In genomic region chr10:69963178-69963834, GRCh38 we compare ENCODE assay signal across 19 cellular contexts.
"Had no signal": no experiment of that assay in that cellular context is flagged by ENCODE, and none has a peak within 500 bp of the region (broad histone marks: within the 10 kb centered on the region; RNA-seq: fewer than 3 reads in every experiment).

No MANE protein-coding gene starts in this region.

- H3K4me1 ChIP-seq: foreskin keratinocyte, suprapubic skin had no signal

- FAIRE-seq: endothelial cell of umbilical vein had no signal

- H3K36me3 ChIP-seq: neutrophil, suprapubic skin, upper lobe of left lung, WERI-Rb-1 had no signal

- ATAC-seq: activated CD4-positive, alpha-beta T cell treated with anti-CD3 and anti-CD28 coated beads for 36 hours; foreskin keratinocyte; stimulated activated memory B cell treated with anti-CD40 and anti-IgM and Interleukin-4, amounts not matched to agents 10 μg/mL and 1 μg/mL and 100 μg/mL, for 72 hours had no signal

- H3K27me3 ChIP-seq: upper lobe of left lung had no signal

- H3K36me3 Mint-ChIP-seq: activated naive CD8-positive, alpha-beta T cell treated with anti-CD3 and anti-CD28 coated beads, Interleukin-2, amount 10 ng/mL, durations not matched to agents 7 days and 5 days; brain; mesothelial cell of epicardium; stimulated activated memory B cell treated with anti-CD40 and anti-IgM and Interleukin-4, amounts not matched to agents 10 μg/mL and 1 μg/mL and 100 μg/mL, for 72 hours had no signal

- H3K4me1 Mint-ChIP-seq: activated CD4-positive, alpha-beta memory T cell treated with anti-CD3 and anti-CD28 coated beads, Interleukin-2, amount 10 ng/mL, durations not matched to agents 7 days and 5 days; activated CD4-positive, alpha-beta T cell treated with anti-CD3 and anti-CD28 coated beads for 36 hours; brain; central memory CD8-positive, alpha-beta T cell had no signal

- H3K9me3 ChIP-seq: neutrophil, suprapubic skin, upper lobe of left lung had no signal

- H3K27ac Mint-ChIP-seq: activated CD4-positive, alpha-beta memory T cell treated with anti-CD3 and anti-CD28 coated beads, Interleukin-2, amount 10 ng/mL, durations not matched to agents 7 days and 5 days; activated CD4-positive, alpha-beta T cell treated with anti-CD3 and anti-CD28 coated beads for 36 hours; activated naive CD8-positive, alpha-beta T cell treated with anti-CD3 and anti-CD28 coated beads, Interleukin-2, amount 10 ng/mL, durations not matched to agents 7 days and 5 days; brain; mesothelial cell of epicardium; stimulated activated memory B cell treated with anti-CD40 and anti-IgM and Interleukin-4, amounts not matched to agents 10 μg/mL and 1 μg/mL and 100 μg/mL, for 72 hours; T-helper 1 cell treated with Interleukin-12 subunit alpha and Interleukin-12 subunit beta and Interleukin-4 antibody, amounts not matched to agents 30 μg/mL and 1 μg/mL, for 36 hours had no signal

- DNase-seq: activated CD4-positive, alpha-beta memory T cell treated with anti-CD3 and anti-CD28 coated beads, Interleukin-2, amount 10 ng/mL, durations not matched to agents 7 days and 5 days; activated CD4-positive, alpha-beta T cell treated with anti-CD3 and anti-CD28 coated beads for 36 hours; activated naive CD4-positive, alpha-beta T cell; activated naive CD8-positive, alpha-beta T cell treated with anti-CD3 and anti-CD28 coated beads, Interleukin-2, amount 10 ng/mL, durations not matched to agents 7 days and 5 days; activated T-cell treated with anti-CD3 and anti-CD28 coated beads for 4 hours; cortex of kidney; effector CD4-positive, alpha-beta T cell; foreskin keratinocyte; stimulated activated CD4-positive, alpha-beta T cell treated with anti-CD3 and anti-CD28 coated beads, Interleukin-2, amount 100 ng/mL, for 48 hours; upper lobe of left lung; WERI-Rb-1 had no signal

- H3K4me3 ChIP-seq: suprapubic skin, upper lobe of left lung had no signal

- H3K4me3 Mint-ChIP-seq: activated CD4-positive, alpha-beta memory T cell treated with anti-CD3 and anti-CD28 coated beads, Interleukin-2, amount 10 ng/mL, durations not matched to agents 7 days and 5 days; activated CD4-positive, alpha-beta T cell treated with anti-CD3 and anti-CD28 coated beads for 36 hours; activated naive CD8-positive, alpha-beta T cell treated with anti-CD3 and anti-CD28 coated beads, Interleukin-2, amount 10 ng/mL, durations not matched to agents 7 days and 5 days; brain; central memory CD8-positive, alpha-beta T cell; mesothelial cell of epicardium; stimulated activated memory B cell treated with anti-CD40 and anti-IgM and Interleukin-4, amounts not matched to agents 10 μg/mL and 1 μg/mL and 100 μg/mL, for 72 hours; T-helper 1 cell treated with Interleukin-12 subunit alpha and Interleukin-12 subunit beta and Interleukin-4 antibody, amounts not matched to agents 30 μg/mL and 1 μg/mL, for 36 hours had no signal

- H3K9me3 Mint-ChIP-seq: activated CD4-positive, alpha-beta memory T cell treated with anti-CD3 and anti-CD28 coated beads, Interleukin-2, amount 10 ng/mL, durations not matched to agents 7 days and 5 days; activated naive CD8-positive, alpha-beta T cell treated with anti-CD3 and anti-CD28 coated beads, Interleukin-2, amount 10 ng/mL, durations not matched to agents 7 days and 5 days; central memory CD8-positive, alpha-beta T cell; mesothelial cell of epicardium; stimulated activated memory B cell treated with anti-CD40 and anti-IgM and Interleukin-4, amounts not matched to agents 10 μg/mL and 1 μg/mL and 100 μg/mL, for 72 hours; T-helper 1 cell treated with Interleukin-12 subunit alpha and Interleukin-12 subunit beta and Interleukin-4 antibody, amounts not matched to agents 30 μg/mL and 1 μg/mL, for 36 hours had no signal

- H3K27ac ChIP-seq: foreskin keratinocyte, neutrophil, suprapubic skin, upper lobe of left lung, WERI-Rb-1 had no signal
